Comparison of ENCODE assay signal across 8 cellular contexts in the genomic region with DNA sequence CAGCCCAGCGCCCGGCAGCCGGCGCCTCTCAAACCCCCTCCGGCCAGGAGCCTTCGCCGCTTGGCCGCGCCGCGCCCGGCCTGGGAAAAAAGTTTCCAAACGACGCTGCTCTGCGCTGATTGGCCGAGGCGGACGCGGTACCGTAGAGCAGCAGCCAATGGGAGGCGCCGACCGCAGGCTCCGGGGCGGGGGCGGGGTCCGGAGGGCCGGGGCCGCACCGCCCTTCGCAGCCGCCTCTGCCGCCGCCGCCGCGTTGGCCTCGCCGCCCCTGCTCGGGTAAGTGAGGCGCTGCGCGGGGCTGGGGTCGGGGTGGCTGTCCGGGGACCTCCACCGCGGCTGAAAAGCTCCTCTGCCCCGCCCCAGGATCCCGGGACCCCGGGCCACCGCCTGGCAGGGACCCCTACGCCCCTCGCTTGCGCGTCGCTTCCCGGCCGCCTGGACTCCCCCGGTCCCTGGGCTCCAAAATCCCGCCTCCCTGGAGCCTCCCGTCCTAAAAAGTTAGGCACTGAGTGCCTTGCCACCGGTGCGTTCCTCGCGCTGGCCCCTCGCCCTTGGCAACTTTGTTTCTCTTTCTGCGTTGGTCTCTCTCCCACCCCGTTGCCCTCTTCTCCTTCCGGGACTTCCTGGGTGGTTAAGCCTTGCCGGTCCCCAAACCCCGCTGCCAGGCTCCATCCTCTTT. TPM values are rescaled to one million over a fixed set of nuclear protein-coding genes. Genes with fewer than 3 reads are reported as not detected.
DNase-seq lines count a peak whose midpoint lies in the region; ATAC-seq and TF ChIP-seq lines count a peak whose summit lies in the region.

A gene with protein sequence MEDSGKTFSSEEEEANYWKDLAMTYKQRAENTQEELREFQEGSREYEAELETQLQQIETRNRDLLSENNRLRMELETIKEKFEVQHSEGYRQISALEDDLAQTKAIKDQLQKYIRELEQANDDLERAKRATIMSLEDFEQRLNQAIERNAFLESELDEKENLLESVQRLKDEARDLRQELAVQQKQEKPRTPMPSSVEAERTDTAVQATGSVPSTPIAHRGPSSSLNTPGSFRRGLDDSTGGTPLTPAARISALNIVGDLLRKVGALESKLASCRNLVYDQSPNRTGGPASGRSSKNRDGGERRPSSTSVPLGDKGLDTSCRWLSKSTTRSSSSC (plus strand): TSS at position 227 of the 679 bp plus-strand sequence. CDS start 14,534 bp downstream, outside the sequence.

- H3K9me3 ChIP-seq in ascending aorta (no peaks in the 10 kb centered on the region), uterus (no peaks in the 10 kb centered on the region)

- ATAC-seq in GM18498 (IDR thresholded peaks at IDR 0.05; ENCODE audit: unreplicated experiment): peak; percentile 87
- peak; percentile 80 for ATAC-seq in HG02840 (IDR thresholded peaks at IDR 0.05; ENCODE audit: low FRiP score, unreplicated experiment)

- H3K4me1 ChIP-seq in ascending aorta (peaks cover 0 to 6% of the 10 kb centered on the region in 2 donors), rectal smooth muscle tissue (ENCODE audit: control insufficient read depth, insufficient read depth, low read length) (peaks cover 7% of the 10 kb centered on the region), uterus (peaks cover 0 to 4% of the 10 kb centered on the region in 2 donors)

- peak within 1 kb of the TSS; percentile 97 for H3K9ac ChIP-seq in rectal smooth muscle tissue (ENCODE audit: low read length)

- intact Hi-C loops in ascending aorta (cut with DNase I) (loop anchor here (1.0 to 2.0 kb wide), 2 partner anchors 23 to 54 kb away; no protein-coding TSS in a partner anchor), uterus (cut with DNase I; ENCODE audit: low total_unique reads) (no loop called here)

- peak within 1 kb of the TSS; percentile 83 to 85 for H3K27ac ChIP-seq in ascending aorta
- peak within 1 kb of the TSS; percentile 87 for H3K27ac ChIP-seq in rectal smooth muscle tissue (ENCODE audit: low read depth, low read length)
- peak within 1 kb of the TSS; percentile 90 to 97 for H3K27ac ChIP-seq in uterus

- no peaks in the 10 kb centered on the region for H3K27me3 ChIP-seq in ascending aorta
- H3K27me3 ChIP-seq in rectal smooth muscle tissue (ENCODE audit: control insufficient read depth, insufficient read depth, low read length): no peaks in the 10 kb centered on the region
- H3K27me3 ChIP-seq in uterus: no peaks in the 10 kb centered on the region

- TF ChIP-seq POLR2A in uterus (IDR thresholded peaks at IDR 0.05): peak; percentile 56 to 87

- TF ChIP-seq CTCF in ascending aorta (IDR thresholded peaks at IDR 0.05) (no peak), uterus (IDR thresholded peaks at IDR 0.05) (peak in 2 of 4 experiments; percentile 7 to 17)

- DNase-seq in NCI-H1694 (lab: John Stamatoyannopoulos, UW): peak; percentile 14
- DNase-seq in T-helper 22 cell (ENCODE audit: low read depth): peak; percentile 83
- DNase-seq in ascending aorta (ENCODE audit: low spot score in 2 of 2): peak; percentile 61 to 95
- DNase-seq in hepatic stellate cell (ENCODE audit: low spot score): peak; percentile 95
- DNase-seq in uterus: peak; percentile 90 to 91

- H3K4me3 ChIP-seq in ascending aorta (peak within 1 kb of the TSS; percentile 68 to 71), rectal smooth muscle tissue (ENCODE audit: low read length) (peak within 1 kb of the TSS; percentile 95), uterus (peak within 1 kb of the TSS; percentile 76 to 83)

- H3K36me3 ChIP-seq in ascending aorta (no peaks in the 10 kb centered on the region), rectal smooth muscle tissue (ENCODE audit: control insufficient read depth, insufficient read depth, low read length) (no peaks in the 10 kb centered on the region), uterus (no peaks in the 10 kb centered on the region)

RNA-seq across cellular contexts. Expression of the gene that starts here (rescaled TPM):
- 21.9 TPM for total RNA-seq in ascending aorta
- total RNA-seq in uterus: 10 to 100 TPM; 23.8 to 53.4 (median 39.2) TPM

Comparison
In these comparisons a context has a peak if more than half of its experiments do, and no peak if none do; other contexts are left out.
1. Peak in every context shown above with its lines: DNase-seq, ATAC-seq, H3K4me3 ChIP-seq and H3K27ac ChIP-seq.
2. DNase-seq: peak in every context shown above with its lines; median percentile 95 in hepatic stellate cell; 90 in uterus; 83 in T-helper 22 cell; 78 in ascending aorta; 14 in NCI-H1694.